ENCODE assay signal across 1 cellular context in genomic region chr6:161218222-161218621, GRCh38.
TF ChIP-seq lines count a peak whose summit lies in the region.

No MANE protein-coding gene starts in this region.

TF ChIP-seq in GM23338, 12 proteins besides CTCF, POLR2A, EP300 and RAD21:
- TF ChIP-seq ZNF114 (CRISPR knock-in tag; IDR thresholded peaks at IDR 0.05) (no peak), STAT1 (IDR thresholded peaks at IDR 0.05; ENCODE audit: unreplicated experiment) (no peak), EZH2phosphoT487 (IDR thresholded peaks at IDR 0.05; ENCODE audit: unreplicated experiment) (no peak)
- TF ChIP-seq, protein P1, sequence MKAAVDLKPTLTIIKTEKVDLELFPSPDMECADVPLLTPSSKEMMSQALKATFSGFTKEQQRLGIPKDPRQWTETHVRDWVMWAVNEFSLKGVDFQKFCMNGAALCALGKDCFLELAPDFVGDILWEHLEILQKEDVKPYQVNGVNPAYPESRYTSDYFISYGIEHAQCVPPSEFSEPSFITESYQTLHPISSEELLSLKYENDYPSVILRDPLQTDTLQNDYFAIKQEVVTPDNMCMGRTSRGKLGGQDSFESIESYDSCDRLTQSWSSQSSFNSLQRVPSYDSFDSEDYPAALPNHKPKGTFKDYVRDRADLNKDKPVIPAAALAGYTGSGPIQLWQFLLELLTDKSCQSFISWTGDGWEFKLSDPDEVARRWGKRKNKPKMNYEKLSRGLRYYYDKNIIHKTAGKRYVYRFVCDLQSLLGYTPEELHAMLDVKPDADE (IDR thresholded peaks at IDR 0.05) = no peak
